ENCODE assay signal across 1 cellular context in genomic region chr20:63087236-63087871, GRCh38.
TF ChIP-seq lines count a peak whose summit lies in the region.

No MANE protein-coding gene starts in this region.

TF ChIP-seq in WTC11, 78 proteins besides CTCF, POLR2A, EP300 and RAD21 (continued from another document):
- TF ChIP-seq HMGXB4 (CRISPR knock-in tag; IDR thresholded peaks at IDR 0.05): no peak
- no peak for TF ChIP-seq FOXK1 (CRISPR knock-in tag; IDR thresholded peaks at IDR 0.05)
- TF ChIP-seq ATF6 (CRISPR knock-in tag; IDR thresholded peaks at IDR 0.05): no peak
